Comparison of ENCODE assay signal across 8 cellular contexts in genomic region chr13:64529874-64530485, GRCh38.
DNase-seq lines count a peak whose midpoint lies in the region; ATAC-seq and TF ChIP-seq lines count a peak whose summit lies in the region.
"Had no signal": no experiment of that assay in that cellular context is flagged by ENCODE, and none has a peak within 500 bp of the region (broad histone marks: within the 10 kb centered on the region; RNA-seq: fewer than 3 reads in every experiment).

No MANE protein-coding gene starts in this region.

- POLR2A ChIA-PET in activated CD4-positive, alpha-beta memory T cell treated with anti-CD3 and anti-CD28 coated beads for 36 hours (lab: Charles Lee): no interaction called here

- peaks cover 6% of the 10 kb centered on the region for H3K36me3 Mint-ChIP-seq in mesothelial cell of epicardium
- no peaks in the 10 kb centered on the region for H3K36me3 Mint-ChIP-seq in activated CD4-positive, alpha-beta memory T cell treated with anti-CD3 and anti-CD28 coated beads for 36 hours

- no peaks in the 10 kb centered on the region for H3K36me3 ChIP-seq in GM06990 (ENCODE audit: control insufficient read depth, insufficient read depth, low read length)

- H3K27ac Mint-ChIP-seq in mesothelial cell of epicardium: no peak overlapping the region
- no peak overlapping the region for H3K27ac Mint-ChIP-seq in activated CD4-positive, alpha-beta memory T cell treated with anti-CD3 and anti-CD28 coated beads for 36 hours

- no peak overlapping the region for H3K4me3 ChIP-seq in GM06990 (replicated peaks; ENCODE audit: low read depth, low read length)
- H3K4me3 ChIP-seq: skin epidermis had no signal

- intact Hi-C loops in activated CD4-positive, alpha-beta memory T cell treated with anti-CD3 and anti-CD28 coated beads for 36 hours (cut with micrococcal nuclease): no loop called here

- H3K27me3 Mint-ChIP-seq in mesothelial cell of epicardium (ENCODE audit: low read depth): no peaks in the 10 kb centered on the region
- H3K27me3 Mint-ChIP-seq in activated CD4-positive, alpha-beta memory T cell treated with anti-CD3 and anti-CD28 coated beads for 36 hours: no peaks in the 10 kb centered on the region

- ATAC-seq in HG03045 (IDR thresholded peaks at IDR 0.05; ENCODE audit: unreplicated experiment): peak; percentile 53

- DNase-seq in GM06990 (ENCODE audit: extremely low read depth, insufficient read length): no peak
- peak; percentile 10 for DNase-seq in amniotic epithelial cell (ENCODE audit: low read depth)
- no peak for DNase-seq in mesothelial cell of epicardium (ENCODE audit: low spot score in 2 of 2, unreplicated experiment in 2 of 2)
- no peak for DNase-seq in activated CD4-positive, alpha-beta memory T cell treated with anti-CD3 and anti-CD28 coated beads for 36 hours
- no peak for DNase-seq in activated naive CD4-positive, alpha-beta T cell (lab: John Stamatoyannopoulos, UW)
- DNase-seq in NCI-H187 treated with DMSO at 0.1 percent for 48 hours (lab: John Stamatoyannopoulos, UW): no peak

- peaks cover 32% of the 10 kb centered on the region for H3K9me3 Mint-ChIP-seq in mesothelial cell of epicardium
- H3K9me3 Mint-ChIP-seq in activated CD4-positive, alpha-beta memory T cell treated with anti-CD3 and anti-CD28 coated beads for 36 hours: no peaks in the 10 kb centered on the region

- CTCF ChIA-PET in activated CD4-positive, alpha-beta memory T cell treated with anti-CD3 and anti-CD28 coated beads for 36 hours (lab: Charles Lee): no interaction called here

- H3K27me3 ChIP-seq in GM06990 (replicated peaks; ENCODE audit: control insufficient read depth, insufficient read depth, low read length): no peaks in the 10 kb centered on the region

- H3K4me3 Mint-ChIP-seq in mesothelial cell of epicardium: no peak overlapping the region
- H3K4me3 Mint-ChIP-seq in activated CD4-positive, alpha-beta memory T cell treated with anti-CD3 and anti-CD28 coated beads for 36 hours: no peak overlapping the region

- H3K4me1 Mint-ChIP-seq in mesothelial cell of epicardium: peaks cover 4% of the 10 kb centered on the region
- H3K4me1 Mint-ChIP-seq in activated CD4-positive, alpha-beta memory T cell treated with anti-CD3 and anti-CD28 coated beads for 36 hours (ENCODE audit: low read depth): no peaks in the 10 kb centered on the region

- TF ChIP-seq CTCF in GM06990 (IDR thresholded peaks at IDR 0.05; ENCODE audit: insufficient read depth, low read length, poor library complexity, severe bottlenecking) (peak; percentile 50), mesothelial cell of epicardium (IDR thresholded peaks at IDR 0.05; ENCODE audit: unreplicated experiment) (peak; percentile 77)
